8 cellular contexts compared by ENCODE assay signal in the genomic region with DNA sequence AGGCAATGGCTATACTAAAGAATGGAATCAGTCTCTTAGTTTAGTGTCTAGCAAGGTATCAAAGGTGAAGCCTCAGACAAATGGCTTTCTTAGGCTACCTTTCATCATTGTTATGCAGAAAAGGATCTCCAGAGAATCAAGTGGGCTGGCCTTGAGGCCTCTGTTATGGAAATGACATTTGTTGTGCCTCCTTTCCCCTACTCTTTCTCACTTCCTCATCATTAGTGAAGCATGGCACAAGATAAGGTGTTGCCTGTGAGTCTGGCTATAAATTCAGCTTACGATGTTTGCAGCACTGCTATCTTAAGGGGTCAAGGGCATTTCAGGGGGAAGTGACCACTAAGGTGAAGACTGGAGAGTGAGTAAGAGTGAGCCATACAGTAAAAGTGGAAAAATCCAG.
A peak's percentile ranks its signal among the peaks of the same experiment; 100 is the strongest.
ATAC-seq and TF ChIP-seq lines count a peak whose summit lies in the region.
"Not testable (repeated sequence)": the region's sequence is repeated elsewhere in the genome, so short reads cannot be mapped to it uniquely, and the experiment has no call there.

No MANE protein-coding gene starts in this region.

- H3F3A ChIP-seq in SU-DHL-6 (ENCODE audit: insufficient read depth), result peaks cover 54% of the 10 kb centered on the region

- H3K4me3 Mint-ChIP-seq in stimulated activated memory B cell treated with anti-CD40 and anti-IgM and Interleukin-4, amounts not matched to agents 10 μg/mL and 1 μg/mL and 100 μg/mL, for 72 hours, result not testable (repeated sequence)

- H3K27ac Mint-ChIP-seq in stimulated activated memory B cell treated with anti-CD40 and anti-IgM and Interleukin-4, amounts not matched to agents 10 μg/mL and 1 μg/mL and 100 μg/mL, for 72 hours, result peak overlapping the region; percentile 73

- peak overlapping the region; percentile 95 for H3K27ac ChIP-seq in SU-DHL-6 (ENCODE audit: low read depth, low read length)

- H3K9me3 Mint-ChIP-seq in stimulated activated memory B cell treated with anti-CD40 and anti-IgM and Interleukin-4, amounts not matched to agents 10 μg/mL and 1 μg/mL and 100 μg/mL, for 72 hours, result not testable (repeated sequence)

- not testable (repeated sequence) for H2AFZ ChIP-seq in SU-DHL-6 (ENCODE audit: low read depth, low read length, severe bottlenecking)

- H3K4me2 ChIP-seq in SU-DHL-6 (ENCODE audit: low read depth, low read length, poor library complexity, severe bottlenecking), result peak overlapping the region; percentile 90

- peaks cover 80% of the 10 kb centered on the region for H3K4me1 Mint-ChIP-seq in stimulated activated memory B cell treated with anti-CD40 and anti-IgM and Interleukin-4, amounts not matched to agents 10 μg/mL and 1 μg/mL and 100 μg/mL, for 72 hours

- H3K9me3 ChIP-seq in SU-DHL-6 (ENCODE audit: insufficient read depth, low read length), result not testable (repeated sequence)

- not testable (repeated sequence) for H3K9me2 ChIP-seq in SU-DHL-6 (replicated peaks; ENCODE audit: insufficient read depth, low read length)

- H3K36me3 ChIP-seq in SU-DHL-6 (ENCODE audit: low read length), result peaks cover 44% of the 10 kb centered on the region

- H3K4me3 ChIP-seq in SU-DHL-6 (ENCODE audit: insufficient read depth, low read length, poor library complexity, severe bottlenecking), result not testable (repeated sequence)

- H3K36me3 Mint-ChIP-seq in stimulated activated memory B cell treated with anti-CD40 and anti-IgM and Interleukin-4, amounts not matched to agents 10 μg/mL and 1 μg/mL and 100 μg/mL, for 72 hours, result peaks cover 75% of the 10 kb centered on the region

- ATAC-seq in GM18499 (IDR thresholded peaks at IDR 0.05; ENCODE audit: insufficient read depth, unreplicated experiment), result peak; percentile 79
- peak; percentile 74 for ATAC-seq in GM19035 (IDR thresholded peaks at IDR 0.05; ENCODE audit: unreplicated experiment)
- peak; percentile 72 for ATAC-seq in GM21423 (IDR thresholded peaks at IDR 0.05; ENCODE audit: unreplicated experiment)
- ATAC-seq in HG02642 (IDR thresholded peaks at IDR 0.05; ENCODE audit: poor library complexity, unreplicated experiment), result peak; percentile 69
- peak; percentile 66 for ATAC-seq in HG03097 (IDR thresholded peaks at IDR 0.05; ENCODE audit: low FRiP score, unreplicated experiment)
- peak; percentile 73 for ATAC-seq in HG03558 (IDR thresholded peaks at IDR 0.05; ENCODE audit: extremely low read depth, unreplicated experiment)
- ATAC-seq in stimulated activated memory B cell treated with anti-CD40 and anti-IgM and Interleukin-4, amounts not matched to agents 10 μg/mL and 1 μg/mL and 100 μg/mL, for 72 hours, result peak; percentile 96

- H3K9ac ChIP-seq in SU-DHL-6 (ENCODE audit: low read length), result peak overlapping the region; percentile 56

- TF ChIP-seq CTCF in SU-DHL-6 (IDR thresholded peaks at IDR 0.05; ENCODE audit: insufficient read depth, low read length, poor library complexity, severe bottlenecking), result not testable (repeated sequence)

- H3K79me2 ChIP-seq in SU-DHL-6 (ENCODE audit: insufficient read depth, low read length), result peaks cover 36% of the 10 kb centered on the region

- H4K20me1 ChIP-seq in SU-DHL-6 (ENCODE audit: low read depth, low read length), result not testable (repeated sequence)

- H3K27me3 Mint-ChIP-seq in stimulated activated memory B cell treated with anti-CD40 and anti-IgM and Interleukin-4, amounts not matched to agents 10 μg/mL and 1 μg/mL and 100 μg/mL, for 72 hours, result not testable (repeated sequence)

- H3K27me3 ChIP-seq in SU-DHL-6 (ENCODE audit: low read length), result not testable (repeated sequence)
